Comparison of ENCODE assay signal across 8 cellular contexts in genomic region chr11:124415356-124415923, GRCh38. TPM values are rescaled to one million over a fixed set of nuclear protein-coding genes. Genes with fewer than 3 reads are reported as not detected.
DNase-seq lines count a peak whose midpoint lies in the region; ATAC-seq and TF ChIP-seq lines count a peak whose summit lies in the region.

No MANE protein-coding gene starts in this region.

- H3K9me3 ChIP-seq in left lung: no peaks in the 10 kb centered on the region

- no peaks in the 10 kb centered on the region for H3K4me1 Mint-ChIP-seq in activated CD8-positive, alpha-beta T cell treated with anti-CD3 and anti-CD28 coated beads for 36 hours (ENCODE audit: low read depth)
- H3K4me1 Mint-ChIP-seq in activated CD8-positive, alpha-beta T cell treated with anti-CD3 and anti-CD28 coated beads, Interleukin-2, amount 10 ng/mL, durations not matched to agents 7 days and 5 days (ENCODE audit: low read depth): no peaks in the 10 kb centered on the region

- POLR2A ChIA-PET in activated CD8-positive, alpha-beta T cell treated with anti-CD3 and anti-CD28 coated beads for 36 hours (lab: Charles Lee): no interaction called here
- POLR2A ChIA-PET in activated CD8-positive, alpha-beta T cell treated with anti-CD3 and anti-CD28 coated beads, Interleukin-2, amount 10 ng/mL, durations not matched to agents 7 days and 5 days (lab: Charles Lee): no interaction called here

- ATAC-seq in activated CD8-positive, alpha-beta T cell treated with anti-CD3 and anti-CD28 coated beads for 36 hours: no peak
- no peak for ATAC-seq in activated CD8-positive, alpha-beta T cell treated with anti-CD3 and anti-CD28 coated beads, Interleukin-2, amount 10 ng/mL, durations not matched to agents 7 days and 5 days
- peak; percentile 55 for ATAC-seq in left lung

- H3K4me1 ChIP-seq in left lung: no peaks in the 10 kb centered on the region

- peak; percentile 82 for TF ChIP-seq CTCF in activated CD8-positive, alpha-beta T cell treated with anti-CD3 and anti-CD28 coated beads for 36 hours (IDR thresholded peaks at IDR 0.05)
- TF ChIP-seq CTCF in left lung (IDR thresholded peaks at IDR 0.05) (peak; percentile 55 to 72), coronary artery (IDR thresholded peaks at IDR 0.05) (no peak)

- CTCF ChIA-PET in activated CD8-positive, alpha-beta T cell treated with anti-CD3 and anti-CD28 coated beads for 36 hours (lab: Charles Lee): interaction anchor here (0.7 to 1.8 kb wide), 10 partner anchors 9 to 348 kb away, joined by 3 to 16 read pairs (median 4); partner anchors contain the start of gene OR8B4
- CTCF ChIA-PET in activated CD8-positive, alpha-beta T cell treated with anti-CD3 and anti-CD28 coated beads, Interleukin-2, amount 10 ng/mL, durations not matched to agents 7 days and 5 days (lab: Charles Lee): interaction anchor here (0.9 to 4.3 kb wide), 5 partner anchors 13 to 452 kb away, joined by 3 to 25 read pairs (median 7); no protein-coding TSS in a partner anchor

- H3K27me3 Mint-ChIP-seq in activated CD8-positive, alpha-beta T cell treated with anti-CD3 and anti-CD28 coated beads for 36 hours: peaks cover 8% of the 10 kb centered on the region
- peaks cover 9% of the 10 kb centered on the region for H3K27me3 Mint-ChIP-seq in activated CD8-positive, alpha-beta T cell treated with anti-CD3 and anti-CD28 coated beads, Interleukin-2, amount 10 ng/mL, durations not matched to agents 7 days and 5 days (ENCODE audit: low read depth)

- peaks cover 0 to 4% of the 10 kb centered on the region in 2 donors for H3K27me3 ChIP-seq in left lung

- no peaks in the 10 kb centered on the region for H3K9me3 Mint-ChIP-seq in activated CD8-positive, alpha-beta T cell treated with anti-CD3 and anti-CD28 coated beads for 36 hours
- no peaks in the 10 kb centered on the region for H3K9me3 Mint-ChIP-seq in activated CD8-positive, alpha-beta T cell treated with anti-CD3 and anti-CD28 coated beads, Interleukin-2, amount 10 ng/mL, durations not matched to agents 7 days and 5 days (ENCODE audit: insufficient read depth)

- no peak overlapping the region for H3K4me3 Mint-ChIP-seq in activated CD8-positive, alpha-beta T cell treated with anti-CD3 and anti-CD28 coated beads for 36 hours
- no peak overlapping the region for H3K4me3 Mint-ChIP-seq in activated CD8-positive, alpha-beta T cell treated with anti-CD3 and anti-CD28 coated beads, Interleukin-2, amount 10 ng/mL, durations not matched to agents 7 days and 5 days

- H3K4me3 ChIP-seq in left lung (no peak overlapping the region), coronary artery (no peak overlapping the region)

- no peak for DNase-seq in activated CD8-positive, alpha-beta T cell treated with anti-CD3 and anti-CD28 coated beads for 36 hours
- no peak for DNase-seq in activated CD8-positive, alpha-beta T cell treated with anti-CD3 and anti-CD28 coated beads, Interleukin-2, amount 10 ng/mL, durations not matched to agents 7 days and 5 days
- DNase-seq in NCI-H1417 treated with DMSO at 0.1 percent for 48 hours (lab: John Stamatoyannopoulos, UW) (peak; percentile 8), astrocyte of the hippocampus (ENCODE audit: low read depth, low spot score) (peak; percentile 34), left lung (no peak), activated gamma-delta T cell treated with Interleukin-2 at 50 U/mL for 16 hours (no peak), KG1 (lab: John Stamatoyannopoulos, UW) (no peak), coronary artery (ENCODE audit: low spot score) (no peak)

- intact Hi-C loops in activated CD8-positive, alpha-beta T cell treated with anti-CD3 and anti-CD28 coated beads for 36 hours (cut with micrococcal nuclease): loop anchor here (2.0 kb wide), 1 partner anchor 171 kb away; no protein-coding TSS in a partner anchor
- intact Hi-C loops in left lung (cut with DNase I): no loop called here

- H3K27ac ChIP-seq in left lung (no peak overlapping the region), coronary artery (no peak overlapping the region)

- H3K27ac Mint-ChIP-seq in activated CD8-positive, alpha-beta T cell treated with anti-CD3 and anti-CD28 coated beads for 36 hours: no peak overlapping the region
- H3K27ac Mint-ChIP-seq in activated CD8-positive, alpha-beta T cell treated with anti-CD3 and anti-CD28 coated beads, Interleukin-2, amount 10 ng/mL, durations not matched to agents 7 days and 5 days: no peak overlapping the region

- no peaks in the 10 kb centered on the region for H3K36me3 ChIP-seq in left lung

- H3K36me3 Mint-ChIP-seq in activated CD8-positive, alpha-beta T cell treated with anti-CD3 and anti-CD28 coated beads for 36 hours (ENCODE audit: low read depth): no peaks in the 10 kb centered on the region
- no peaks in the 10 kb centered on the region for H3K36me3 Mint-ChIP-seq in activated CD8-positive, alpha-beta T cell treated with anti-CD3 and anti-CD28 coated beads, Interleukin-2, amount 10 ng/mL, durations not matched to agents 7 days and 5 days (ENCODE audit: low read depth)

RNA-seq across cellular contexts. Expression of gene OR8B4, which starts 9.2 kb away (rescaled TPM):
- not detected for total RNA-seq in activated CD8-positive, alpha-beta T cell treated with anti-CD3 and anti-CD28 coated beads for 36 hours
- not detected for total RNA-seq in activated CD8-positive, alpha-beta T cell treated with anti-CD3 and anti-CD28 coated beads, Interleukin-2, amount 10 ng/mL, durations not matched to agents 7 days and 5 days
- not detected for total RNA-seq in left lung

RNA-seq across cellular contexts. Expression of gene OR8B3, which starts 16.6 kb away (rescaled TPM):
- total RNA-seq in activated CD8-positive, alpha-beta T cell treated with anti-CD3 and anti-CD28 coated beads for 36 hours: not detected
- total RNA-seq in activated CD8-positive, alpha-beta T cell treated with anti-CD3 and anti-CD28 coated beads, Interleukin-2, amount 10 ng/mL, durations not matched to agents 7 days and 5 days: not detected
- total RNA-seq in left lung: not detected

RNA-seq across cellular contexts. Expression of gene OR8B8, which starts 30.1 kb away (rescaled TPM):
- not detected for total RNA-seq in activated CD8-positive, alpha-beta T cell treated with anti-CD3 and anti-CD28 coated beads for 36 hours
- total RNA-seq in activated CD8-positive, alpha-beta T cell treated with anti-CD3 and anti-CD28 coated beads, Interleukin-2, amount 10 ng/mL, durations not matched to agents 7 days and 5 days: not detected
- not detected for total RNA-seq in left lung

RNA-seq across cellular contexts. Expression of gene OR8B2, which starts 31.1 kb away (rescaled TPM):
- not detected for total RNA-seq in activated CD8-positive, alpha-beta T cell treated with anti-CD3 and anti-CD28 coated beads for 36 hours
- not detected for total RNA-seq in activated CD8-positive, alpha-beta T cell treated with anti-CD3 and anti-CD28 coated beads, Interleukin-2, amount 10 ng/mL, durations not matched to agents 7 days and 5 days
- not detected for total RNA-seq in left lung

Comparison
In these comparisons a context has a peak if more than half of its experiments do, and no peak if none do; other contexts are left out.
1. DNase-seq: peak in NCI-H1417 treated with DMSO at 0.1 percent for 48 hours (single experiment) and astrocyte of the hippocampus (single experiment); none in activated CD8-positive, alpha-beta T cell treated with anti-CD3 and anti-CD28 coated beads for 36 hours (single experiment), activated CD8-positive, alpha-beta T cell treated with anti-CD3 and anti-CD28 coated beads, Interleukin-2, amount 10 ng/mL, durations not matched to agents 7 days and 5 days (single experiment), left lung (0 of 2), activated gamma-delta T cell treated with Interleukin-2 at 50 U/mL for 16 hours (single experiment), KG1 (single experiment) and coronary artery (single experiment).